ENCODE assay signal across 8 cellular contexts in genomic region chr19:40662925-40663711, GRCh38. TPM values are rescaled to one million over a fixed set of nuclear protein-coding genes. Genes with fewer than 3 reads are reported as not detected.
A peak's percentile ranks its signal among the peaks of the same experiment; 100 is the strongest.
DNase-seq lines count a peak whose midpoint lies in the region; ATAC-seq, FAIRE-seq and TF ChIP-seq lines count a peak whose summit lies in the region.

No MANE protein-coding gene starts in this region.

- peak overlapping the region; percentile 82 to 90 (median 86) for H3K4me3 Mint-ChIP-seq in CD4-positive, alpha-beta memory T cell

- H3K27me3 ChIP-seq in CD4-positive, alpha-beta memory T cell (ENCODE audit: insufficient read depth, low read length) = no peaks in the 10 kb centered on the region
- H3K27me3 ChIP-seq in HL-60 (ENCODE audit: insufficient read depth, poor library complexity, severe bottlenecking) = no peaks in the 10 kb centered on the region

- H3K9me3 ChIP-seq in CD4-positive, alpha-beta memory T cell (ENCODE audit: control insufficient read depth in 1 of 2, low read length in 2 of 2) = no peaks in the 10 kb centered on the region

- ATAC-seq in GM19438 (IDR thresholded peaks at IDR 0.05; ENCODE audit: low read depth, unreplicated experiment) = peak; percentile 68

- H3K4me1 ChIP-seq in CD4-positive, alpha-beta memory T cell (ENCODE audit: insufficient read depth, low read length) = peaks cover 16% of the 10 kb centered on the region

- no peaks in the 10 kb centered on the region for H3K36me3 ChIP-seq in CD4-positive, alpha-beta memory T cell (ENCODE audit: insufficient read depth, low read length)

- H3K4me1 Mint-ChIP-seq in CD4-positive, alpha-beta memory T cell = peaks cover 4 to 14% (median 6%) of the 10 kb centered on the region in 4 donors

- DNase-seq in CD4-positive, alpha-beta memory T cell = peak; percentile 87 to 94 (median 91)
- peak; percentile 80 to 82 for DNase-seq in HL-60 (ENCODE audit: low read depth in 1 of 2, low spot score in 1 of 2)
- DNase-seq in NOMO-1 (lab: John Stamatoyannopoulos, UW; ENCODE audit: unreplicated experiment in 2 of 2) = peak; percentile 68 to 74
- DNase-seq in activated CD8-positive, alpha-beta memory T cell treated with anti-CD3 and anti-CD28 coated beads, Interleukin-2, amount 50 U/mL, for 4 hours = peak; percentile 95
- peak; percentile 85 for DNase-seq in midbrain (lab: John Stamatoyannopoulos, UW)
- peak; percentile 96 for DNase-seq in stimulated activated CD8-positive, alpha-beta memory T cell treated with anti-CD3 and anti-CD28 coated beads, Interleukin-15, amount 100 ng/mL, for 24 hours (ENCODE audit: low read depth)

- peaks cover 0 to 2% of the 10 kb centered on the region in 2 donors for H3K36me3 Mint-ChIP-seq in CD4-positive, alpha-beta memory T cell

- no peaks in the 10 kb centered on the region for H3K27me3 Mint-ChIP-seq in CD4-positive, alpha-beta memory T cell

- POLR2A ChIA-PET in CD4-positive, alpha-beta memory T cell (lab: Charles Lee; ENCODE audit: partially characterized antibody) = interaction anchor here (0.6 to 3.0 kb wide), 36 partner anchors 21 to 776 kb away, joined by 3 to 34 read pairs (median 4); partner anchors contain the start of genes ACTMAP, COQ8B, DMAC2 and EGLN2

- no peaks in the 10 kb centered on the region for H3K9me3 Mint-ChIP-seq in CD4-positive, alpha-beta memory T cell

- CTCF ChIA-PET in CD4-positive, alpha-beta memory T cell (lab: Charles Lee; ENCODE audit: partially characterized antibody) = interaction anchor here (0.7 to 6.9 kb wide), 20 partner anchors 11 to 485 kb away, joined by 3 to 89 read pairs (median 6); partner anchors contain the start of genes ACTMAP, COQ8B, EGLN2 and ITPKC

- peak overlapping the region; percentile 49 for H3K27ac ChIP-seq in CD4-positive, alpha-beta memory T cell (ENCODE audit: low read depth, low read length)
- H3K27ac ChIP-seq in HL-60 (replicated peaks) = peak overlapping the region; percentile 71

- peak overlapping the region; percentile 52 to 75 for H3K4me3 ChIP-seq in CD4-positive, alpha-beta memory T cell (ENCODE audit: low read length in 2 of 2)
- peak overlapping the region; percentile 68 for H3K4me3 ChIP-seq in HL-60 (replicated peaks; ENCODE audit: insufficient read depth, low read length)

- peak overlapping the region; percentile 74 to 95 (median 90) for H3K27ac Mint-ChIP-seq in CD4-positive, alpha-beta memory T cell

- FAIRE-seq in endometrium (lab: Jason Lieb, UNC) = peak; percentile 23

- peak; percentile 64 for TF ChIP-seq CTCF in HL-60 (IDR thresholded peaks at IDR 0.05; ENCODE audit: insufficient read depth, low read length)

- intact Hi-C loops in CD4-positive, alpha-beta memory T cell (cut with micrococcal nuclease) = loop anchor here (1.0 to 5.0 kb wide), 9 partner anchors 53 to 646 kb away; partner anchors contain the start of genes COQ8B, HNRNPUL1, RAB4B and SNRPA

RNA-seq across cellular contexts. Expression of gene NUMBL, which starts 27.3 kb away (rescaled TPM):
- 10 to 100 TPM; 15.8 to 20.2 TPM for total RNA-seq in CD4-positive, alpha-beta memory T cell
- 1 to 10 TPM in 1 of 2 donors, under 1 TPM in 1; 0.35 to 1.6 TPM for polyA plus RNA-seq in CD4-positive, alpha-beta memory T cell

RNA-seq across cellular contexts. Expression of gene COQ8B, which starts 53.6 kb away (rescaled TPM):
- 10 to 100 TPM; 48.0 to 54.7 TPM for total RNA-seq in CD4-positive, alpha-beta memory T cell
- polyA plus RNA-seq in CD4-positive, alpha-beta memory T cell = 10 to 100 TPM; 20.2 to 20.4 TPM

RNA-seq across cellular contexts. Expression of gene ITPKC, which starts 53.8 kb away (rescaled TPM):
- 10 to 100 TPM in 1 of 2 experiments, 1 to 10 TPM in 1; 8.1 to 10.2 TPM for total RNA-seq in CD4-positive, alpha-beta memory T cell
- polyA plus RNA-seq in CD4-positive, alpha-beta memory T cell = 1 to 10 TPM; 1.9 to 7.2 TPM

Comparison
In these comparisons a context has a peak if more than half of its experiments do, and no peak if none do; other contexts are left out.
1. Peak in every context shown above with its lines: DNase-seq, ATAC-seq, H3K4me3 ChIP-seq and H3K27ac ChIP-seq.